ENCODE assay signal across 33 cellular contexts in the genomic region with DNA sequence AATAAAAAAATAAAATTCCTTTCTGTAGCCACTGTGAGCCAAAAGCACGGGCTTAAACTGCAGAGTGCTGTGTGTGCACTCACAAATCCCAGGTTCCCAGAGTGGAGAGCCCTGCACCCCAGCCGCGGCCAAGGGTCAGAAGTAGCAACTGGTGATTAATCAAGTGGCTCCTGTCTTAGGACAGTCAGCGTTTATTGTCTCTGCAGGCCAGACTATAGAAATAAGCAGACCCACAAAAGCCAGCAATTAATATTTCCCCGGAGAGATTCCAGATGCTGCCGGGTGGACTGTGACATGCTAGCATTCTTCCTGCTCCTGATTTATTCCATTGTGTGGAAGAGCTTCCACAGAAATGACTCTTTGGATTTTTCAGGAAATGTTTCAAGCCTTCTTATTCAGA.
DNase-seq lines count a peak whose midpoint lies in the region; ATAC-seq, FAIRE-seq and TF ChIP-seq lines count a peak whose summit lies in the region.
"Had no signal": no experiment of that assay in that cellular context is flagged by ENCODE, and none has a peak within 500 bp of the region (broad histone marks: within the 10 kb centered on the region; RNA-seq: fewer than 3 reads in every experiment).

No MANE protein-coding gene starts in this region.

- no peaks in the 10 kb centered on the region for H3F3A ChIP-seq in GM23248 (ENCODE audit: insufficient read depth)

- no peak overlapping the region for H3K27ac ChIP-seq in GM23248
- no peak overlapping the region for H3K27ac ChIP-seq in kidney (ENCODE audit: low read depth in 2 of 2, low read length in 2 of 2)
- H3K27ac ChIP-seq in lower lobe of right lung: no peak overlapping the region
- H3K27ac ChIP-seq: breast epithelium, foreskin keratinocyte, ovary, right atrium auricular region, RWPE1, SK-N-MC, upper lobe of right lung had no signal

- no peak for TF ChIP-seq CTCF in kidney (IDR thresholded peaks at IDR 0.05; ENCODE audit: borderline replicate concordance, extremely low read depth, insufficient read depth)
- TF ChIP-seq CTCF in lower lobe of right lung (IDR thresholded peaks at IDR 0.05): no peak
- no peak for TF ChIP-seq CTCF in GM20000 (IDR thresholded peaks at IDR 0.05; ENCODE audit: extremely low read depth, missing control alignments)

- intact Hi-C loops in kidney (cut with DNase I): no loop called here
- intact Hi-C loops in lower lobe of right lung (cut with DNase I): no loop called here

- no peak for FAIRE-seq in kidney (lab: Jason Lieb, UNC)
- FAIRE-seq: colon, HTR-8/SVneo had no signal

- no peak overlapping the region for H3K9ac ChIP-seq in GM23248
- H3K9ac ChIP-seq in kidney (ENCODE audit: low read length in 2 of 2): no peak overlapping the region

- no peaks in the 10 kb centered on the region for H3K27me3 ChIP-seq in GM23248 (replicated peaks; ENCODE audit: insufficient read depth)
- H3K27me3 ChIP-seq in lower lobe of right lung (ENCODE audit: low read depth): no peaks in the 10 kb centered on the region
- H3K27me3 ChIP-seq: breast epithelium, foreskin keratinocyte, ovary, right atrium auricular region, upper lobe of right lung had no signal

- in situ Hi-C loops in GM23248 (cut with MboI): no loop called here

- H3K4me3 ChIP-seq in GM23248: no peak overlapping the region
- H3K4me3 ChIP-seq in kidney (ENCODE audit: low read length in 2 of 2): no peak overlapping the region
- H3K4me3 ChIP-seq in lower lobe of right lung: no peak overlapping the region
- H3K4me3 ChIP-seq: breast epithelium, mucosa of descending colon, ovary, right atrium auricular region, SK-N-MC, upper lobe of right lung had no signal

- no peaks in the 10 kb centered on the region for H3K36me3 ChIP-seq in GM23248 (ENCODE audit: low read depth)
- H3K36me3 ChIP-seq in kidney (ENCODE audit: control insufficient read depth in 1 of 2, insufficient read depth in 2 of 2, low read length in 2 of 2): no peaks in the 10 kb centered on the region
- no peaks in the 10 kb centered on the region for H3K36me3 ChIP-seq in lower lobe of right lung
- H3K36me3 ChIP-seq: breast epithelium, ovary, right atrium auricular region, upper lobe of right lung had no signal

- WGBS in GM23248 (ENCODE audit: low coverage in 1 of 2, low lambda C conversion rate in 2 of 2, missing lambda C conversion rate in 2 of 2), 2 experiments: 13% methylated on average over 6 of the region's 6 CpGs

- DNase-seq in GM23248: peak; percentile 45
- DNase-seq in kidney: peak; percentile 86
- no peak for DNase-seq in effector CD8-positive, alpha-beta T cell (lab: John Stamatoyannopoulos, UW)
- no peak for DNase-seq in lower lobe of right lung
- DNase-seq in stimulated activated effector memory CD8-positive, alpha-beta T cell treated with anti-CD3 and anti-CD28 coated beads, Interleukin-12 subunit alpha, Interleukin-12 subunit beta, amount 100 ng/mL, for 72 hours (ENCODE audit: low spot score in 2 of 2): no peak
- no peak for DNase-seq in GM20000 (ENCODE audit: low spot score)
- DNase-seq: activated CD4-positive, alpha-beta memory T cell treated with anti-CD3 and anti-CD28 coated beads, Interleukin-2, amount 10 ng/mL, durations not matched to agents 7 days and 5 days; activated CD4-positive, alpha-beta T cell treated with anti-CD3 and anti-CD28 coated beads for 1 hour; activated CD8-positive, alpha-beta memory T cell treated with anti-CD3 and anti-CD28 coated beads, Interleukin-2, amount 50 U/mL, for 48 hours; activated naive CD4-positive, alpha-beta T cell treated with anti-CD3 and anti-CD28 coated beads, Interleukin-2, amount 10 ng/mL, durations not matched to agents 7 days and 5 days; amygdala; CD4-positive, alpha-beta memory T cell; effector CD4-positive, alpha-beta T cell; erythroblast; foreskin keratinocyte; HCEC 1CT; hippocampal formation; KBM-7; NCI-H2107; NCI-H446 treated with DMSO at 0.1 percent for 48 hours; ovary; stimulated activated CD4-positive, alpha-beta T cell treated with anti-CD3 and anti-CD28 coated beads, Interleukin-2, amount 100 ng/mL, for 24 hours; T-helper 2 cell; upper lobe of right lung had no signal

- no peaks in the 10 kb centered on the region for H3K9me2 ChIP-seq in GM23248 (ENCODE audit: insufficient read depth)

- no peak overlapping the region for H2AFZ ChIP-seq in GM23248

- no peaks in the 10 kb centered on the region for H3K9me3 Mint-ChIP-seq in stimulated activated effector memory CD8-positive, alpha-beta T cell treated with anti-CD3 and anti-CD28 coated beads, Interleukin-12 subunit alpha, Interleukin-12 subunit beta, amount 100 ng/mL, for 72 hours
- H3K9me3 Mint-ChIP-seq: activated CD4-positive, alpha-beta memory T cell treated with anti-CD3 and anti-CD28 coated beads, Interleukin-2, amount 10 ng/mL, durations not matched to agents 7 days and 5 days; activated naive CD4-positive, alpha-beta T cell treated with anti-CD3 and anti-CD28 coated beads, Interleukin-2, amount 10 ng/mL, durations not matched to agents 7 days and 5 days; natural killer cell treated with Interleukin-12 subunit alpha and Interleukin-12 subunit beta and Interleukin-15 and Interleukin-18, amount 100 ng/mL, for 72 hours had no signal

- H3K4me3 Mint-ChIP-seq in stimulated activated effector memory CD8-positive, alpha-beta T cell treated with anti-CD3 and anti-CD28 coated beads, Interleukin-12 subunit alpha, Interleukin-12 subunit beta, amount 100 ng/mL, for 72 hours: no peak overlapping the region
- H3K4me3 Mint-ChIP-seq: activated CD4-positive, alpha-beta memory T cell treated with anti-CD3 and anti-CD28 coated beads, Interleukin-2, amount 10 ng/mL, durations not matched to agents 7 days and 5 days; activated naive CD4-positive, alpha-beta T cell treated with anti-CD3 and anti-CD28 coated beads, Interleukin-2, amount 10 ng/mL, durations not matched to agents 7 days and 5 days; CD4-positive, alpha-beta memory T cell; natural killer cell treated with Interleukin-12 subunit alpha and Interleukin-12 subunit beta and Interleukin-15 and Interleukin-18, amount 100 ng/mL, for 72 hours had no signal

- H3K4me2 ChIP-seq in GM23248 (ENCODE audit: unreplicated experiment): no peak overlapping the region

- H3K9me3 ChIP-seq in GM23248 (ENCODE audit: low read depth): no peaks in the 10 kb centered on the region
- no peaks in the 10 kb centered on the region for H3K9me3 ChIP-seq in kidney (ENCODE audit: control insufficient read depth in 1 of 2, low read length in 2 of 2)
- H3K9me3 ChIP-seq in lower lobe of right lung: no peaks in the 10 kb centered on the region
- H3K9me3 ChIP-seq: breast epithelium, mucosa of descending colon, ovary, right atrium auricular region, upper lobe of right lung had no signal

- H3K36me3 Mint-ChIP-seq in stimulated activated effector memory CD8-positive, alpha-beta T cell treated with anti-CD3 and anti-CD28 coated beads, Interleukin-12 subunit alpha, Interleukin-12 subunit beta, amount 100 ng/mL, for 72 hours: no peaks in the 10 kb centered on the region
- H3K36me3 Mint-ChIP-seq: activated naive CD4-positive, alpha-beta T cell treated with anti-CD3 and anti-CD28 coated beads, Interleukin-2, amount 10 ng/mL, durations not matched to agents 7 days and 5 days; CD4-positive, alpha-beta memory T cell; natural killer cell treated with Interleukin-12 subunit alpha and Interleukin-12 subunit beta and Interleukin-15 and Interleukin-18, amount 100 ng/mL, for 72 hours had no signal

- H3K79me2 ChIP-seq in GM23248 (ENCODE audit: insufficient read depth): no peaks in the 10 kb centered on the region

- ATAC-seq in SK-N-SH treated with all-trans-retinoic acid at 6 μM for 48 hours (peak; percentile 85), lower lobe of right lung (no peak)
- no peak for ATAC-seq in stimulated activated effector memory CD8-positive, alpha-beta T cell treated with anti-CD3 and anti-CD28 coated beads, Interleukin-12 subunit alpha, Interleukin-12 subunit beta, amount 100 ng/mL, for 72 hours
- ATAC-seq: foreskin keratinocyte; mucosa of descending colon; natural killer cell treated with Interleukin-12 subunit alpha and Interleukin-12 subunit beta and Interleukin-15 and Interleukin-18, amount 100 ng/mL, for 72 hours; upper lobe of right lung had no signal

- H3K27ac Mint-ChIP-seq in stimulated activated effector memory CD8-positive, alpha-beta T cell treated with anti-CD3 and anti-CD28 coated beads, Interleukin-12 subunit alpha, Interleukin-12 subunit beta, amount 100 ng/mL, for 72 hours: no peak overlapping the region
- H3K27ac Mint-ChIP-seq: activated CD4-positive, alpha-beta memory T cell treated with anti-CD3 and anti-CD28 coated beads, Interleukin-2, amount 10 ng/mL, durations not matched to agents 7 days and 5 days; activated naive CD4-positive, alpha-beta T cell treated with anti-CD3 and anti-CD28 coated beads, Interleukin-2, amount 10 ng/mL, durations not matched to agents 7 days and 5 days; CD4-positive, alpha-beta memory T cell; natural killer cell treated with Interleukin-12 subunit alpha and Interleukin-12 subunit beta and Interleukin-15 and Interleukin-18, amount 100 ng/mL, for 72 hours had no signal

- no peaks in the 10 kb centered on the region for H3K4me1 ChIP-seq in GM23248 (ENCODE audit: insufficient read depth)
- no peaks in the 10 kb centered on the region for H3K4me1 ChIP-seq in kidney (ENCODE audit: control insufficient read depth in 1 of 2, insufficient read depth in 1 of 2, low read depth in 1 of 2, low read length in 2 of 2)
- H3K4me1 ChIP-seq in lower lobe of right lung: no peaks in the 10 kb centered on the region
- H3K4me1 ChIP-seq: breast epithelium, foreskin keratinocyte, right atrium auricular region, upper lobe of right lung had no signal

- H4K20me1 ChIP-seq in GM23248 (ENCODE audit: insufficient read depth): no peaks in the 10 kb centered on the region

- no peaks in the 10 kb centered on the region for H3K4me1 Mint-ChIP-seq in stimulated activated effector memory CD8-positive, alpha-beta T cell treated with anti-CD3 and anti-CD28 coated beads, Interleukin-12 subunit alpha, Interleukin-12 subunit beta, amount 100 ng/mL, for 72 hours
- H3K4me1 Mint-ChIP-seq: activated CD4-positive, alpha-beta memory T cell treated with anti-CD3 and anti-CD28 coated beads, Interleukin-2, amount 10 ng/mL, durations not matched to agents 7 days and 5 days; activated naive CD4-positive, alpha-beta T cell treated with anti-CD3 and anti-CD28 coated beads, Interleukin-2, amount 10 ng/mL, durations not matched to agents 7 days and 5 days; CD4-positive, alpha-beta memory T cell had no signal

TF ChIP-seq in SK-N-SH treated with all-trans-retinoic acid at 6 μM for 48 hours, 23 proteins besides CTCF, POLR2A, EP300 and RAD21 (continues in another document):
- TF ChIP-seq ZNF70 (CRISPR knock-in tag; IDR thresholded peaks at IDR 0.05) (no peak), ZFP3 (CRISPR knock-in tag; IDR thresholded peaks at IDR 0.05) (no peak), ZNF8 (CRISPR knock-in tag; IDR thresholded peaks at IDR 0.05) (no peak), TOX (CRISPR knock-in tag; IDR thresholded peaks at IDR 0.05; ENCODE audit: borderline replicate concordance) (peak; percentile 63; the same call in 1 of the 2 replicates), GLIS3 (CRISPR knock-in tag; IDR thresholded peaks at IDR 0.05) (no peak), ARNTL (CRISPR knock-in tag; IDR thresholded peaks at IDR 0.05; ENCODE audit: borderline replicate concordance, low read depth) (no peak), CSDC2 (CRISPR knock-in tag; IDR thresholded peaks at IDR 0.05) (no peak)

Comparison
In these comparisons a context has a peak if more than half of its experiments do, and no peak if none do; other contexts are left out.
1. DNase-seq: peak in GM23248 (single experiment) and kidney (single experiment); none in effector CD8-positive, alpha-beta T cell (single experiment), lower lobe of right lung (single experiment), stimulated activated effector memory CD8-positive, alpha-beta T cell treated with anti-CD3 and anti-CD28 coated beads, Interleukin-12 subunit alpha, Interleukin-12 subunit beta, amount 100 ng/mL, for 72 hours (0 of 2) and GM20000 (single experiment).